In the genomic region with DNA sequence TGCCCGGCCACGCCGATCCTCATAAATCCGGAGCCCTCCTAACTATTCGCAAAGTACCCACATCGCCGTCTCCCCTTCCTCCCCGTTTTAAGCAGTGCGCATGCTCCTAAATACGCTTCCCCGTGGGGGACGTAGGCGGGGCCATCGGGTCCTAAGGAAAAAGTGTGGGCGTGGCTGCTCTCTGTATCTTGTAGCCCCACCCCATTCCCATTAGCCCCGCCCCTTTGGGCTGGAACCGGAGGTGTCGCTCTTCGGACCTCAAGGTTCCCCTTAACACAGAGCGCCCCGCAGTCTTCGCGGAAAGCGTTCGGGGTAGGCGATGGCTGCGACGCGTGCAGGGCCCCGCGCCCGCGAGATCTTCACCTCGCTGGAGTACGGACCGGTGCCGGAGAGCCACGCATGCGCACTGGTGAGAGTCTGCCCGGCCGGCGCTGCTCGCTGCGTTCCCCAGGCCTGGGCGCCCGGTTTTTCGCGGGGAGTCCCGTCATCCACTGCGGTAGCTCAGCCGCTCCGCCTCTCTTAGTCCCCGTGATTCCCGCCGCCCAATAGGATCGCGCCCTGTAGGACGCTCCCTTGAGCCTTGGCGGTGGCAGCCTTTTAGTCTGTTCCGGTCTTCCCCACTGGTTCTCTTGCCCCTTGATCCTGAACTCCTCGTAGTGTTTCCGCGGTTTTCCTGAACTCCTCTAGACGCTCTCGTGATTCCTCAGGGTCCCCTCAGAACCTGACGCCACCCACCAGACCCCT, we compare ENCODE assay signal across 8 cellular contexts. TPM values are rescaled to one million over a fixed set of nuclear protein-coding genes. Genes with fewer than 3 reads are reported as not detected.
DNase-seq lines count a peak whose midpoint lies in the region; ATAC-seq lines count a peak whose summit lies in the region.

A gene (plus strand): TSS at position 213 of the 744 bp plus-strand sequence. CDS start 107 bp downstream, at position 320.

- peak within 1 kb of the TSS; percentile 98 for H3K4me3 Mint-ChIP-seq in activated CD4-positive, alpha-beta T cell treated with anti-CD3 and anti-CD28 coated beads, Interleukin-2, amount 10 ng/mL, durations not matched to agents 7 days and 5 days

- POLR2A ChIA-PET in activated CD4-positive, alpha-beta T cell treated with anti-CD3 and anti-CD28 coated beads, Interleukin-2, amount 10 ng/mL, durations not matched to agents 7 days and 5 days (lab: Charles Lee): interaction anchor here (0.5 to 1.0 kb wide), 3 partner anchors 10 to 17 kb away, joined by 3 to 6 read pairs (median 4); no protein-coding TSS in a partner anchor

- H3K27me3 Mint-ChIP-seq in activated CD4-positive, alpha-beta T cell treated with anti-CD3 and anti-CD28 coated beads, Interleukin-2, amount 10 ng/mL, durations not matched to agents 7 days and 5 days: no peaks in the 10 kb centered on the region

- H3K27me3 ChIP-seq in BLaER1: no peaks in the 10 kb centered on the region

- H3K27ac ChIP-seq in BLaER1: peak within 1 kb of the TSS; percentile 95

- H3K27ac Mint-ChIP-seq in activated CD4-positive, alpha-beta T cell treated with anti-CD3 and anti-CD28 coated beads, Interleukin-2, amount 10 ng/mL, durations not matched to agents 7 days and 5 days: peak within 1 kb of the TSS; percentile 100

- H3K4me1 ChIP-seq in BLaER1: peaks cover 59% of the 10 kb centered on the region

- no peaks in the 10 kb centered on the region for H3K9me3 Mint-ChIP-seq in activated CD4-positive, alpha-beta T cell treated with anti-CD3 and anti-CD28 coated beads, Interleukin-2, amount 10 ng/mL, durations not matched to agents 7 days and 5 days

- no peaks in the 10 kb centered on the region for H3K9me3 ChIP-seq in BLaER1

- H3K4me1 Mint-ChIP-seq in activated CD4-positive, alpha-beta T cell treated with anti-CD3 and anti-CD28 coated beads, Interleukin-2, amount 10 ng/mL, durations not matched to agents 7 days and 5 days: peaks cover 65% of the 10 kb centered on the region

- ATAC-seq in GM19328 (IDR thresholded peaks at IDR 0.05; ENCODE audit: unreplicated experiment): peak; percentile 78
- peak; percentile 69 for ATAC-seq in HG03520 (IDR thresholded peaks at IDR 0.05; ENCODE audit: unreplicated experiment)
- ATAC-seq in left lobe of liver: peak; percentile 87

- no peaks in the 10 kb centered on the region; the same call in 1 of the 2 replicates for H4K20me1 ChIP-seq in BLaER1

- peak within 1 kb of the TSS; percentile 82 for H3K4me2 ChIP-seq in BLaER1

- DNase-seq in NCI-H69 (lab: John Stamatoyannopoulos, UW) (peak; percentile 99), cortex of kidney (lab: John Stamatoyannopoulos, UW) (peak; percentile 74), left lobe of liver (ENCODE audit: low spot score) (peak; percentile 98)
- DNase-seq in activated CD4-positive, alpha-beta T cell treated with anti-CD3 and anti-CD28 coated beads, Interleukin-2, amount 10 ng/mL, durations not matched to agents 7 days and 5 days: peak; percentile 98
- peak; percentile 94 for DNase-seq in stimulated activated CD4-positive, alpha-beta T cell treated with anti-CD3 and anti-CD28 coated beads, Interleukin-2, amount 100 ng/mL, for 4 hours (ENCODE audit: low read depth)

- H3K36me3 ChIP-seq in BLaER1: peaks cover 30% of the 10 kb centered on the region

- H3K9ac ChIP-seq in BLaER1: peak within 1 kb of the TSS; percentile 88

- CTCF ChIA-PET in activated CD4-positive, alpha-beta T cell treated with anti-CD3 and anti-CD28 coated beads, Interleukin-2, amount 10 ng/mL, durations not matched to agents 7 days and 5 days (lab: Charles Lee): interaction anchor here (1.0 to 2.6 kb wide), 3 partner anchors 16 to 39 kb away, joined by 3 to 17 read pairs (median 7); no protein-coding TSS in a partner anchor

- peaks cover 45% of the 10 kb centered on the region for H3K36me3 Mint-ChIP-seq in activated CD4-positive, alpha-beta T cell treated with anti-CD3 and anti-CD28 coated beads, Interleukin-2, amount 10 ng/mL, durations not matched to agents 7 days and 5 days (ENCODE audit: low read depth)

- peak within 1 kb of the TSS; percentile 93 for H3K4me3 ChIP-seq in BLaER1

RNA-seq across cellular contexts. Expression of the gene that starts here (rescaled TPM):
- 10 to 100 TPM; 49.2 to 60.4 TPM for total RNA-seq in activated CD4-positive, alpha-beta T cell treated with anti-CD3 and anti-CD28 coated beads, Interleukin-2, amount 10 ng/mL, durations not matched to agents 7 days and 5 days
- total RNA-seq in left lobe of liver: 29.7 TPM

Comparison
In these comparisons a context has a peak if more than half of its experiments do, and no peak if none do; other contexts are left out.
1. Peak in every context shown above with its lines: DNase-seq, ATAC-seq, H3K4me3 ChIP-seq and H3K27ac ChIP-seq.